In the genomic region with DNA sequence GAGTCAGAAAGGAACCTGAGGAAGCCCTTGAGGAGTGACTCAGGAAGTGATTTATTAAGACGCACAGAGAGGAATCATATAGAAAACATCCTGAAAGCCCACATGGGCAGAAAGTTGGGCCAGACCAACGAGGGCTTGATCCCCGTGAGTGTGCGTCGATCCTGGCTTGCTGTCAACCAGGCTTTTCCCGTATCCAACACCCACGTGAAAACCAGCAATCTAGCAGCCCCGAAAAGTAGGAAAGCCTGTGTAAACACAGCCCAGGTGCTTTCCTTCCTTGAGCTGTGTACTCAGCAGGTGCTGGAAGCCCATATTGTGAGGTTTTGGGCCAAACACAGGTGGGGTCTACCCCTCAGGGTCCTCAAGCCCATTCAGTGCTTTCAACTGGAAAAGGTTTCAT, we compare ENCODE assay signal across 19 cellular contexts. TPM values are rescaled to one million over a fixed set of nuclear protein-coding genes. Genes with fewer than 3 reads are reported as not detected.
"Had no signal": no experiment of that assay in that cellular context is flagged by ENCODE, and none has a peak within 500 bp of the region (broad histone marks: within the 10 kb centered on the region; RNA-seq: fewer than 3 reads in every experiment).

No MANE protein-coding gene starts in this region.

RNA-seq across cellular contexts. Expression of gene SPATA31C1, which starts 3.8 kb away (rescaled TPM):
- total RNA-seq: activated naive CD4-positive, alpha-beta T cell treated with anti-CD3 and anti-CD28 coated beads for 36 hours; activated naive CD4-positive, alpha-beta T cell treated with anti-CD3 and anti-CD28 coated beads, Interleukin-2, amount 50 U/mL, for 72 hours; activated naive CD8-positive, alpha-beta T cell treated with anti-CD3 and anti-CD28 coated beads for 36 hours; activated naive CD8-positive, alpha-beta T cell treated with anti-CD3 and anti-CD28 coated beads, Interleukin-2, amount 10 ng/mL, durations not matched to agents 7 days and 5 days; activated T-cell treated with anti-CD3 and anti-CD28 coated beads, Interleukin-2, amount 50 U/mL, for 4 hours; activated T-cell treated with anti-CD3 and anti-CD28 coated beads, Interleukin-2, amount 50 U/mL, for 72 hours; activated T-helper 1 cell treated with anti-CD3 and anti-CD28 coated beads, Interleukin-12 subunit alpha, Interleukin-12 subunit beta, Interleukin-2, Interleukin-4 antibody, amounts not matched to agents 30 ng/mL and 10 ng/mL and 1 ng/mL, durations not matched to agents 14 hours and 24 hours and 36 hours; activated T-helper 2 cell treated with anti-CD3 and anti-CD28 coated beads, Interferon-gamma antibody, Interleukin-2, Interleukin-4, amounts not matched to agents 10 μg/mL and 5 μg/mL and 100 μg/mL, durations not matched to agents 14 hours and 24 hours and 36 hours; adrenal gland; aorta; ascending aorta; body of pancreas; breast epithelium; bronchial epithelial cell; cardiac muscle cell; cardiac septum; cerebellum; chondrocyte had no signal

RNA-seq across cellular contexts. Expression of gene SPATA31E1, which starts 38.9 kb away (rescaled TPM):
- total RNA-seq: activated naive CD4-positive, alpha-beta T cell treated with anti-CD3 and anti-CD28 coated beads for 36 hours; activated naive CD4-positive, alpha-beta T cell treated with anti-CD3 and anti-CD28 coated beads, Interleukin-2, amount 50 U/mL, for 72 hours; activated naive CD8-positive, alpha-beta T cell treated with anti-CD3 and anti-CD28 coated beads for 36 hours; activated naive CD8-positive, alpha-beta T cell treated with anti-CD3 and anti-CD28 coated beads, Interleukin-2, amount 10 ng/mL, durations not matched to agents 7 days and 5 days; activated T-cell treated with anti-CD3 and anti-CD28 coated beads, Interleukin-2, amount 50 U/mL, for 4 hours; activated T-cell treated with anti-CD3 and anti-CD28 coated beads, Interleukin-2, amount 50 U/mL, for 72 hours; activated T-helper 1 cell treated with anti-CD3 and anti-CD28 coated beads, Interleukin-12 subunit alpha, Interleukin-12 subunit beta, Interleukin-2, Interleukin-4 antibody, amounts not matched to agents 30 ng/mL and 10 ng/mL and 1 ng/mL, durations not matched to agents 14 hours and 24 hours and 36 hours; activated T-helper 17 cell treated with anti-CD3 and anti-CD28 coated beads, Interleukin-2, amount 50 U/mL, for 72 hours; activated T-helper 2 cell treated with anti-CD3 and anti-CD28 coated beads, Interferon-gamma antibody, Interleukin-2, Interleukin-4, amounts not matched to agents 10 μg/mL and 5 μg/mL and 100 μg/mL, durations not matched to agents 14 hours and 24 hours and 36 hours; adrenal gland; aorta; ascending aorta; body of pancreas; breast epithelium; bronchial epithelial cell; cardiac muscle cell; cardiac septum; cerebellum; chondrocyte had no signal
